1 cellular context compared by ENCODE assay signal in the genomic region with DNA sequence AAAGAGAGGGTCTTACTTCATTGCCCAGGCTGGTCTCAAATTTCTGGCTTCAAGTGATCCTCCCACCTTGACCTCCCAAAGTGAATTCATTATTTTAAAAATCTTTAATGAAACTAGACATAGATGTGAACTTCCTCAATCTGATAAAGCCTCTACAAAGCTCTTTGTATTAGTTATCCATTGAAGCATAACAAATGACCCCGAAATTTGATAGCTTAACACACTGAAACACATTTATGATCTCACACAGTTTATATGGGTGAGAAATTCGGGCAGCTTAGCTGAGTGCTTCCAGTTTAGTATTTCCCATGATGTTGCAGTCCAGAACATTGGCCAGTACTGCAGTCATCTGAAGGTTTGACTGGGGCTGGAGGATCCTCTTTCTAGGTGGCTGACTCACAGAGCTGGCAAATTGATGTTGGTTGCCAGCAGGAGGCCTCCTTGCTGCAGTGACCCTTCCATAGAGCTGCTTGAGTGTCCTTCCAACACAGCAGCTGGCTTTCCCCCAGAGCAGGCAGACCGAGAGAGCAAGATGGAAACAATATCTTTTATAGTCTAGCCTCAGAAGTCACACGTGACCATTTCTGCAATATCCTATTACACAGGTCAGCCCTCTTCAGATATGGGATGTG.
TF ChIP-seq lines count a peak whose summit lies in the region.

No MANE protein-coding gene starts in this region.

TF ChIP-seq in HCT116, 20 proteins besides CTCF, POLR2A, EP300 and RAD21:
- TF ChIP-seq, protein P1, sequence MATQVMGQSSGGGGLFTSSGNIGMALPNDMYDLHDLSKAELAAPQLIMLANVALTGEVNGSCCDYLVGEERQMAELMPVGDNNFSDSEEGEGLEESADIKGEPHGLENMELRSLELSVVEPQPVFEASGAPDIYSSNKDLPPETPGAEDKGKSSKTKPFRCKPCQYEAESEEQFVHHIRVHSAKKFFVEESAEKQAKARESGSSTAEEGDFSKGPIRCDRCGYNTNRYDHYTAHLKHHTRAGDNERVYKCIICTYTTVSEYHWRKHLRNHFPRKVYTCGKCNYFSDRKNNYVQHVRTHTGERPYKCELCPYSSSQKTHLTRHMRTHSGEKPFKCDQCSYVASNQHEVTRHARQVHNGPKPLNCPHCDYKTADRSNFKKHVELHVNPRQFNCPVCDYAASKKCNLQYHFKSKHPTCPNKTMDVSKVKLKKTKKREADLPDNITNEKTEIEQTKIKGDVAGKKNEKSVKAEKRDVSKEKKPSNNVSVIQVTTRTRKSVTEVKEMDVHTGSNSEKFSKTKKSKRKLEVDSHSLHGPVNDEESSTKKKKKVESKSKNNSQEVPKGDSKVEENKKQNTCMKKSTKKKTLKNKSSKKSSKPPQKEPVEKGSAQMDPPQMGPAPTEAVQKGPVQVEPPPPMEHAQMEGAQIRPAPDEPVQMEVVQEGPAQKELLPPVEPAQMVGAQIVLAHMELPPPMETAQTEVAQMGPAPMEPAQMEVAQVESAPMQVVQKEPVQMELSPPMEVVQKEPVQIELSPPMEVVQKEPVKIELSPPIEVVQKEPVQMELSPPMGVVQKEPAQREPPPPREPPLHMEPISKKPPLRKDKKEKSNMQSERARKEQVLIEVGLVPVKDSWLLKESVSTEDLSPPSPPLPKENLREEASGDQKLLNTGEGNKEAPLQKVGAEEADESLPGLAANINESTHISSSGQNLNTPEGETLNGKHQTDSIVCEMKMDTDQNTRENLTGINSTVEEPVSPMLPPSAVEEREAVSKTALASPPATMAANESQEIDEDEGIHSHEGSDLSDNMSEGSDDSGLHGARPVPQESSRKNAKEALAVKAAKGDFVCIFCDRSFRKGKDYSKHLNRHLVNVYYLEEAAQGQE (IDR thresholded peaks at IDR 0.05; ENCODE audit: low read depth): no peak
